Comparison of ENCODE assay signal across 28 cellular contexts in genomic region chr13:51943721-51944120, GRCh38.
"Had no signal": no experiment of that assay in that cellular context is flagged by ENCODE, and none has a peak within 500 bp of the region (broad histone marks: within the 10 kb centered on the region; RNA-seq: fewer than 3 reads in every experiment).

No MANE protein-coding gene starts in this region.

- H3K4me3 ChIP-seq: adrenal gland, body of pancreas, coronary artery, dorsolateral prefrontal cortex, left lung, lower lobe of right lung, right lobe of liver, testis had no signal

- H3K27me3 Mint-ChIP-seq: activated CD4-positive, alpha-beta memory T cell treated with anti-CD3 and anti-CD28 coated beads for 36 hours; activated T-cell treated with anti-CD3 and anti-CD28 coated beads, Interleukin-2, amount 50 U/mL, for 24 hours had no signal

- H3K4me3 Mint-ChIP-seq: activated CD4-positive, alpha-beta memory T cell treated with anti-CD3 and anti-CD28 coated beads for 36 hours; activated naive CD8-positive, alpha-beta T cell treated with anti-CD3 and anti-CD28 coated beads for 36 hours; activated T-cell treated with anti-CD3 and anti-CD28 coated beads, Interleukin-2, amount 50 U/mL, for 24 hours; natural killer cell treated with Interleukin-12 subunit alpha and Interleukin-12 subunit beta and Interleukin-15 and Interleukin-18, amount 100 ng/mL, for 72 hours had no signal

- ATAC-seq: body of pancreas, left lung, right lobe of liver had no signal

- H3K36me3 ChIP-seq: adrenal gland, left lung, lower lobe of right lung had no signal

- H3K9me3 ChIP-seq: adrenal gland, body of pancreas, left lung, lower lobe of right lung, right lobe of liver, testis had no signal

- H3K27me3 ChIP-seq: adrenal gland, body of pancreas, dorsolateral prefrontal cortex, left lung, right lobe of liver, testis had no signal

- H3K27ac Mint-ChIP-seq: activated CD4-positive, alpha-beta memory T cell treated with anti-CD3 and anti-CD28 coated beads for 36 hours; activated naive CD8-positive, alpha-beta T cell treated with anti-CD3 and anti-CD28 coated beads for 36 hours; activated T-cell treated with anti-CD3 and anti-CD28 coated beads, Interleukin-2, amount 50 U/mL, for 24 hours; natural killer cell treated with Interleukin-12 subunit alpha and Interleukin-12 subunit beta and Interleukin-15 and Interleukin-18, amount 100 ng/mL, for 72 hours had no signal

- H3K9me3 Mint-ChIP-seq: activated CD4-positive, alpha-beta memory T cell treated with anti-CD3 and anti-CD28 coated beads for 36 hours; activated naive CD8-positive, alpha-beta T cell treated with anti-CD3 and anti-CD28 coated beads for 36 hours; activated T-cell treated with anti-CD3 and anti-CD28 coated beads, Interleukin-2, amount 50 U/mL, for 24 hours; natural killer cell treated with Interleukin-12 subunit alpha and Interleukin-12 subunit beta and Interleukin-15 and Interleukin-18, amount 100 ng/mL, for 72 hours had no signal

- H3K36me3 Mint-ChIP-seq: activated CD4-positive, alpha-beta memory T cell treated with anti-CD3 and anti-CD28 coated beads for 36 hours; activated naive CD8-positive, alpha-beta T cell treated with anti-CD3 and anti-CD28 coated beads for 36 hours; natural killer cell treated with Interleukin-12 subunit alpha and Interleukin-12 subunit beta and Interleukin-15 and Interleukin-18, amount 100 ng/mL, for 72 hours had no signal

- FAIRE-seq: frontal cortex, TTC549, urothelium cell line had no signal

- DNase-seq: activated CD4-positive, alpha-beta memory T cell treated with anti-CD3 and anti-CD28 coated beads for 36 hours; activated CD4-positive, alpha-beta T cell treated with anti-CD3 and anti-CD28 coated beads for 48 hours; activated CD8-positive, alpha-beta memory T cell treated with anti-CD3 and anti-CD28 coated beads, Interleukin-2, amount 50 U/mL, for 48 hours; activated naive CD4-positive, alpha-beta T cell; activated naive CD8-positive, alpha-beta T cell treated with anti-CD3 and anti-CD28 coated beads for 36 hours; activated T-cell treated with anti-CD3 and anti-CD28 coated beads, Interleukin-2, amount 50 U/mL, for 24 hours; adrenal gland; aorta; body of pancreas; cerebellar nuclear complex; dorsolateral prefrontal cortex; effector memory CD4-positive, alpha-beta T cell; kidney glomerular epithelial cell; left lung; lower lobe of right lung; mesenchymal stem cell; right lobe of liver; stimulated activated CD4-positive, alpha-beta T cell treated with anti-CD3 and anti-CD28 coated beads, Interleukin-2, amount 100 ng/mL, for 48 hours; stimulated activated naive CD8-positive, alpha-beta T cell treated with anti-CD3 and anti-CD28 coated beads, Interleukin-15, Interleukin-2, amounts not matched to agents 100 U/mL and 50 U/mL, for 24 hours; T-helper 1 cell; T-helper 9 cell; testis; trophoblast cell had no signal

- H3K4me1 ChIP-seq: adrenal gland, body of pancreas, left lung, lower lobe of right lung, testis had no signal
